In genomic region chr5:112069329-112069728, GRCh38 we compare ENCODE assay signal across 35 cellular contexts.
"Had no signal": no experiment of that assay in that cellular context is flagged by ENCODE, and none has a peak within 500 bp of the region (broad histone marks: within the 10 kb centered on the region; RNA-seq: fewer than 3 reads in every experiment).

No MANE protein-coding gene starts in this region.

- H3K36me3 ChIP-seq: MG63 had no signal

- H3K9me3 ChIP-seq: MG63 had no signal

- H3K27me3 ChIP-seq: MG63 had no signal

- H3K4me3 ChIP-seq: MG63 had no signal

- DNase-seq: Karpas-422, Kasumi-1, MG63, MM.1S, NCI-H1048, NCI-H1092, NCI-H1092 treated with DMSO at 0.1 percent for 48 hours, NCI-H1105, NCI-H1105 treated with DMSO at 0.1 percent for 48 hours, NCI-H1417, NCI-H1417 treated with DMSO at 0.1 percent for 48 hours, NCI-H1436, NCI-H1436 treated with DMSO at 0.1 percent for 48 hours, NCI-H146, NCI-H1694, NCI-H1694 treated with DMSO at 0.1 percent for 48 hours, NCI-H187, NCI-H187 treated with DMSO at 0.1 percent for 48 hours, NCI-H1930, NCI-H2029, NCI-H2029 treated with DMSO at 0.1 percent for 48 hours, NCI-H2081, NCI-H2081 treated with DMSO at 0.1 percent for 48 hours, NCI-H2107, NCI-H2171, NCI-H2171 treated with DMSO at 0.1 percent for 48 hours, NCI-H2227 treated with DMSO at 0.1 percent for 48 hours, NCI-H226, NCI-H345, NCI-H446, NCI-H446 treated with DMSO at 0.1 percent for 48 hours, NCI-H510A, NCI-H510A treated with DMSO at 0.1 percent for 48 hours, NCI-H524, NCI-H524 treated with DMSO at 0.1 percent for 48 hours had no signal
